In the genomic region with DNA sequence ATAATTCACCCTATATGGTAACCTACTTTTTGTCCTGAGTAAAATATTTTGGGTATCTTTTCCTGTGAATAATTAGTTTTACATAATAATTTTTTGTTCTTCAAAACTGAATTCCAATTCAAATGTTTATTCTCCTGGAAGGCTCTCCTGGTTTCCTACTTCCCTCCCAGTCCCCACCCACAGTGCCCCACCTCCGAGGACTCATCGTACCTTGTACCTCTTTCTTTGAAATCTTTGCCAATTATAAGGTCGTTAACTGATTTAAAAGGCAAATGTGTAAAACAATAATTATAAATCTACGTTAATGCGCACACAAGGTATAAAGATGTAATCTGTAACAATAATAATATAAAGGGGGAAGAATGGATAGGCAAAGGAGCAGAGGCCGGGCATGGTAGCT, we compare ENCODE assay signal across 22 cellular contexts.
"Had no signal": no experiment of that assay in that cellular context is flagged by ENCODE, and none has a peak within 500 bp of the region (broad histone marks: within the 10 kb centered on the region; RNA-seq: fewer than 3 reads in every experiment).

No MANE protein-coding gene starts in this region.

- DNase-seq: activated CD4-positive, alpha-beta T cell treated with anti-CD3 and anti-CD28 coated beads for 48 hours; activated CD4-positive, alpha-beta T cell treated with anti-CD3 and anti-CD28 coated beads, Interleukin-2, amount 50 U/mL, for 4 hours; activated CD4-positive, CD25-positive, alpha-beta regulatory T cell treated with anti-CD3 and anti-CD28 coated beads, Interleukin-2, amount 50 U/mL, for 72 hours; activated CD8-positive, alpha-beta T cell treated with anti-CD3 and anti-CD28 coated beads, Interleukin-2, amount 10 ng/mL, durations not matched to agents 7 days and 5 days; activated gamma-delta T cell treated with Interleukin-2 at 50 U/mL for 16 hours; activated naive CD8-positive, alpha-beta T cell treated with anti-CD3 and anti-CD28 coated beads for 36 hours; activated T-cell treated with anti-CD3 and anti-CD28 coated beads, Interleukin-2, amount 50 U/mL, for 24 hours; brain microvascular endothelial cell; Kasumi-1; KBM-7; NCI-H1105 treated with DMSO at 0.1 percent for 48 hours; NCI-H1436 treated with DMSO at 0.1 percent for 48 hours; NCI-H187; NCI-H2081 treated with DMSO at 0.1 percent for 48 hours; NCI-H446; NCI-H524; SHP77 had no signal

- H3K27ac ChIP-seq: brain microvascular endothelial cell, cardiac muscle cell, Peyer's patch, RWPE1, SJSA1 had no signal

- H3K4me3 ChIP-seq: cardiac muscle cell, Peyer's patch, SJSA1 had no signal

- H3K9me3 ChIP-seq: Peyer's patch, SJSA1 had no signal

- H3K36me3 ChIP-seq: brain microvascular endothelial cell, cardiac muscle cell, Peyer's patch, SJSA1 had no signal

- ATAC-seq: activated CD8-positive, alpha-beta T cell treated with anti-CD3 and anti-CD28 coated beads, Interleukin-2, amount 10 ng/mL, durations not matched to agents 7 days and 5 days; WTC11 had no signal

- H3K27me3 ChIP-seq: brain microvascular endothelial cell, cardiac muscle cell, Peyer's patch, SJSA1 had no signal
